ENCODE assay signal across 5 cellular contexts in genomic region chr1:27208143-27208675, GRCh38. TPM values are rescaled to one million over a fixed set of nuclear protein-coding genes. Genes with fewer than 3 reads are reported as not detected.
DNase-seq lines count a peak whose midpoint lies in the region; ATAC-seq and TF ChIP-seq lines count a peak whose summit lies in the region.
"Not testable (repeated sequence)": the region's sequence is repeated elsewhere in the genome, so short reads cannot be mapped to it uniquely, and the experiment has no call there.

No MANE protein-coding gene starts in this region.

- intact Hi-C loops in mucosa of descending colon (cut with DNase I, micrococcal nuclease), result not testable (repeated sequence)

- in situ Hi-C loops in brain microvascular endothelial cell (cut with HindIII; ENCODE audit: low pct_ligation_motif_present, low sequenced_read_pairs), result not testable (repeated sequence)

- peak; percentile 50 for ATAC-seq in mucosa of descending colon

- H3K27ac ChIP-seq in brain microvascular endothelial cell, result not testable (repeated sequence)

- not testable (repeated sequence) for H3K9me3 ChIP-seq in mucosa of descending colon

- not testable (repeated sequence) for H3K4me1 ChIP-seq in mucosa of descending colon (ENCODE audit: low read depth)

- DNase-seq in EL, result peak; percentile 15
- DNase-seq in LHCN-M2 (ENCODE audit: low read depth), result peak; percentile 9
- peak; percentile 15 for DNase-seq in brain microvascular endothelial cell
- peak; percentile 27 for DNase-seq in choroid plexus epithelial cell (ENCODE audit: low read depth)
- DNase-seq in mucosa of descending colon, result not testable (repeated sequence)

- not testable (repeated sequence) for H3K27me3 ChIP-seq in brain microvascular endothelial cell (replicated peaks)

- not testable (repeated sequence) for H3K36me3 ChIP-seq in brain microvascular endothelial cell (replicated peaks); mucosa of descending colon (ENCODE audit: low read depth)

- not testable (repeated sequence) for TF ChIP-seq CTCF in brain microvascular endothelial cell (IDR thresholded peaks at IDR 0.05; ENCODE audit: low read depth, low read length, missing control alignments); choroid plexus epithelial cell (conservative IDR thresholded peaks at IDR 0.05; ENCODE audit: low read depth, low read length); mucosa of descending colon (IDR thresholded peaks at IDR 0.05)

- not testable (repeated sequence) for H3K4me3 ChIP-seq in brain microvascular endothelial cell (ENCODE audit: low read depth, low read length); choroid plexus epithelial cell (ENCODE audit: low read depth, low read length); mucosa of descending colon

RNA-seq across cellular contexts. Expression of gene WDTC1, which starts 26.2 kb away (rescaled TPM):
- 19.3 and 19.8 TPM in 2 replicates for total RNA-seq in LHCN-M2 (2014; rRNA removed)
- polyA plus RNA-seq in LHCN-M2 (2012), result 22.2 TPM
- 10 to 100 TPM; 35.2 to 56.4 (median 45.5) TPM for total RNA-seq in mucosa of descending colon

RNA-seq across cellular contexts. Expression of gene SLC9A1, which starts 53.3 kb away (rescaled TPM):
- total RNA-seq in LHCN-M2 (2014; rRNA removed) (14.9 and 16.7 TPM in 2 replicates), mucosa of descending colon (100 to 1,000 TPM in 1 of 3 donors, 10 to 100 TPM in 2; 77.9 to 126 (median 84.1) TPM)
- 27.3 TPM for polyA plus RNA-seq in LHCN-M2 (2012)
